In the genomic region with DNA sequence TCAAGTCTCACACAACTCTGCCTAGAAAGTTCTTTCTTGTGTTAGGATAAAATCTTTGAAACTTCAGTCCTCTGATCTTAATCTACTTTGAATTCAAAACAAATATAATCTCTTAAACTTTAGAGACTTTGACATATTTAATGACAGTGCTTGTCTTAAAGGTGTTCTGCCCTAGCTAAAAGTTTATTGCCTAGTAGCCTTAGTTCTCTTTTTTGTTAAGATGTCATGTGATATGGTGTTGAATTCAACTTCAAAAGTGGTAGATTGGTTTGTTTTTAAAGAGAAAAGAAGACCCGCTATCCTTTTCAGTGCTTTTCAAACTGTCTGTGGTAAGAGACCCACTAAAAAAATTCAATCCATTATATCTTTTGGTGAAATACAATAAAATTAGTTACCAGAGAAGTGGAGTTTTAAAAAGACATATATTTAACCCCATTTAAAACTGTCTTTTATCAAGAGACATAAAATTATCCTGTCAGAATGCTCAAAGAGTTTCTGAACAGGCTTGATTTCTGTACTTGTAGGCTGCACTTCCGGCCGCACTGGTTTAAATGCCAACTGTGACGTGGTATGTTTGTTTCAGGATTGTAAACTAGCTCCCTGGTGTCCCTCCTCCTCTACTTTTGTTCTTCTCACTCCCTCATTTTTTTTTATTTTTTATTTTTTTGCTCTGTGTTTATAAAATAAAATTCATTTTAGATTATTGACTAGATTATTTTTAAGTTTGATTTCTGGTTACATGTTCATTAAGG, we compare ENCODE assay signal across 8 cellular contexts.
A peak's percentile ranks its signal among the peaks of the same experiment; 100 is the strongest.
DNase-seq lines count a peak whose midpoint lies in the region; ATAC-seq and TF ChIP-seq lines count a peak whose summit lies in the region.

No MANE protein-coding gene starts in this region.

- H3K4me2 ChIP-seq in PC-3 (ENCODE audit: low read length) (peak overlapping the region; percentile 70), osteoblast (ENCODE audit: insufficient read depth, low read length) (no peak overlapping the region)

- H3K4me3 ChIP-seq in CD8-positive, alpha-beta T cell (ENCODE audit: low read depth, low read length), result no peak overlapping the region
- H3K4me3 ChIP-seq in PC-3 (ENCODE audit: low read length) (no peak overlapping the region), osteoblast (ENCODE audit: insufficient read depth, low read length) (no peak overlapping the region)

- H3K36me3 Mint-ChIP-seq in CD8-positive, alpha-beta T cell, result no peaks in the 10 kb centered on the region

- H3K9ac ChIP-seq in PC-3 (ENCODE audit: low read length), result peak overlapping the region; percentile 55

- H2AFZ ChIP-seq in PC-3 (ENCODE audit: low read length) (no peak overlapping the region), osteoblast (ENCODE audit: low read length) (no peak overlapping the region)

- peak overlapping the region; percentile 84 for H3K27ac Mint-ChIP-seq in CD8-positive, alpha-beta T cell

- peak; percentile 51 for ATAC-seq in CD8-positive, alpha-beta T cell
- no peak for ATAC-seq in PC-3
- ATAC-seq in GM21737 (IDR thresholded peaks at IDR 0.05; ENCODE audit: unreplicated experiment), result no peak
- ATAC-seq in GM18519 (IDR thresholded peaks at IDR 0.05; ENCODE audit: low FRiP score, unreplicated experiment), result no peak

- no peak for TF ChIP-seq CTCF in CD8-positive, alpha-beta T cell (IDR thresholded peaks at IDR 0.05)
- TF ChIP-seq CTCF in PC-3 (conservative IDR thresholded peaks at IDR 0.05; ENCODE audit: low read depth, low read length) (no peak), osteoblast (IDR thresholded peaks at IDR 0.05; ENCODE audit: extremely low read depth, low read depth, low read length) (no peak)

- BruUV-seq in PC-3 (replicated peaks; lab: Mats Ljungman, UMichigan), result no TSS peak

- intact Hi-C loops in CD8-positive, alpha-beta T cell (cut with DNase I, micrococcal nuclease), result no loop called here
- intact Hi-C loops in PC-3 (cut with micrococcal nuclease), result loop anchor here (5.0 kb wide), 2 partner anchors 36 to 44 kb away; no protein-coding TSS in a partner anchor

- H3K27ac ChIP-seq in CD8-positive, alpha-beta T cell (ENCODE audit: low read depth, low read length), result peak overlapping the region; percentile 17
- peak overlapping the region; percentile 91 for H3K27ac ChIP-seq in PC-3 (ENCODE audit: low read length)
- H3K27ac ChIP-seq in osteoblast (ENCODE audit: low read depth, low read length), result peak overlapping the region; percentile 38

- H3K9me3 Mint-ChIP-seq in CD8-positive, alpha-beta T cell, result no peaks in the 10 kb centered on the region

- no peaks in the 10 kb centered on the region for H3K27me3 Mint-ChIP-seq in CD8-positive, alpha-beta T cell (ENCODE audit: low read depth)

- no peaks in the 10 kb centered on the region for H3K9me3 ChIP-seq in CD8-positive, alpha-beta T cell (ENCODE audit: low read length)
- H3K9me3 ChIP-seq in PC-3 (ENCODE audit: low read length) (no peaks in the 10 kb centered on the region), osteoblast (ENCODE audit: low read depth, low read length) (no peaks in the 10 kb centered on the region)

- no peaks in the 10 kb centered on the region for H3K9me2 ChIP-seq in PC-3 (replicated peaks; ENCODE audit: low read length)

- POLR2A ChIA-PET in CD8-positive, alpha-beta T cell (lab: Charles Lee), result no interaction called here
- POLR2A ChIA-PET in PC-3 (lab: Charles Lee; ENCODE audit: unreplicated experiment), result no interaction called here

- H4K20me1 ChIP-seq in PC-3 (ENCODE audit: low read length) (peaks cover 21% of the 10 kb centered on the region), osteoblast (ENCODE audit: insufficient read depth, low read length) (peaks cover 11% of the 10 kb centered on the region)

- H3K4me1 ChIP-seq in CD8-positive, alpha-beta T cell (ENCODE audit: insufficient read depth, low read length), result peaks cover 11% of the 10 kb centered on the region
- peaks cover 56% of the 10 kb centered on the region for H3K4me1 ChIP-seq in PC-3 (ENCODE audit: insufficient read depth, low read length)
- peaks cover 7% of the 10 kb centered on the region for H3K4me1 ChIP-seq in osteoblast (ENCODE audit: insufficient read depth, low read length)

- DNase-seq in CD8-positive, alpha-beta T cell, result peak in 2 of 7 experiments; percentile 15 to 41
- DNase-seq in PC-3 (peak; percentile 77), fibroblast of peridontal ligament (ENCODE audit: extremely low read depth) (peak; percentile 73), osteoblast (ENCODE audit: insufficient read length, low spot score, missing footprints) (no peak)
- DNase-seq in stimulated activated CD4-positive, alpha-beta T cell treated with anti-CD3 and anti-CD28 coated beads, Interleukin-12 subunit alpha, Interleukin-12 subunit beta, amount 100 ng/mL, for 4 hours, result no peak
- no peak for DNase-seq in stimulated activated CD4-positive, alpha-beta T cell treated with anti-CD3 and anti-CD28 coated beads, Interleukin-2, amount 100 ng/mL, for 24 hours

- H3K36me3 ChIP-seq in CD8-positive, alpha-beta T cell (ENCODE audit: insufficient read depth, low read length), result no peaks in the 10 kb centered on the region
- no peaks in the 10 kb centered on the region for H3K36me3 ChIP-seq in PC-3 (ENCODE audit: low read depth, low read length)
- H3K36me3 ChIP-seq in osteoblast (ENCODE audit: insufficient read depth, low read length), result no peaks in the 10 kb centered on the region

- H3K4me3 Mint-ChIP-seq in CD8-positive, alpha-beta T cell, result no peak overlapping the region

- CTCF ChIA-PET in CD8-positive, alpha-beta T cell (lab: Charles Lee), result no interaction called here
- CTCF ChIA-PET in PC-3 (lab: Charles Lee), result no interaction called here

- H3K79me2 ChIP-seq in PC-3 (ENCODE audit: low read length) (peaks cover 97% of the 10 kb centered on the region), osteoblast (ENCODE audit: insufficient read depth, low read length) (peaks cover 97% of the 10 kb centered on the region)

- H3K4me1 Mint-ChIP-seq in CD8-positive, alpha-beta T cell (ENCODE audit: low read depth), result peaks cover 57% of the 10 kb centered on the region

- no peaks in the 10 kb centered on the region for H3F3A ChIP-seq in PC-3 (ENCODE audit: low read length, unreplicated experiment)

- H3K27me3 ChIP-seq in CD8-positive, alpha-beta T cell (ENCODE audit: insufficient read depth, low read length), result no peaks in the 10 kb centered on the region
- H3K27me3 ChIP-seq in PC-3 (ENCODE audit: low read length) (no peaks in the 10 kb centered on the region), osteoblast (ENCODE audit: insufficient read depth, low read length) (no peaks in the 10 kb centered on the region)

Comparison
In these comparisons a context has a peak if more than half of its experiments do, and no peak if none do; other contexts are left out.
1. DNase-seq: peak in PC-3 (single experiment) and fibroblast of peridontal ligament (single experiment); none in osteoblast (single experiment), stimulated activated CD4-positive, alpha-beta T cell treated with anti-CD3 and anti-CD28 coated beads, Interleukin-12 subunit alpha, Interleukin-12 subunit beta, amount 100 ng/mL, for 4 hours (single experiment) and stimulated activated CD4-positive, alpha-beta T cell treated with anti-CD3 and anti-CD28 coated beads, Interleukin-2, amount 100 ng/mL, for 24 hours (0 of 2).
2. H3K27ac ChIP-seq: peak in every context shown above with its lines; median percentile 91 in PC-3; 38 in osteoblast; 17 in CD8-positive, alpha-beta T cell.